Comparison of ENCODE assay signal across 1 cellular context in the genomic region with DNA sequence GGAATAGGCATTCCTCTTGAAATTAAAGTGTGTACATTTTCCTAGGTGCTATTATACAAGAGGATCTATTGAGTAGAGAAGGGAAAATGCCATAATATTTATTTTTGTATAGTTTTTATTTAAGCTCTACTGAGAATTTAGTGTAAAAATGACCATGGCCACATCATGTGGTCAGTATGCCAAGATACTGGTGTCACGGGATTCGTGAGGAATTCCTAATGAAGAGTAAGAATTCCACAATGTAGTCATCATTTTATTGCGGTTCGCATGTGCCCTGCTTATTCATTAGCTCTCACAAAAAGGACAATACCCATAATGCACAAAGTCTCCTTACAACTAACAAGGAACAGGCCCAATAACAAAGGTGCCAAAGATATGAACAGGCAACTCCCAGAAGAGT.
TF ChIP-seq lines count a peak whose summit lies in the region.

No MANE protein-coding gene starts in this region.

TF ChIP-seq in IMR-90, 13 proteins besides CTCF, POLR2A, EP300 and RAD21:
- TF ChIP-seq BHLHE40 (IDR thresholded peaks at IDR 0.05; ENCODE audit: low read depth, low read length) = peak; percentile 72
- no peak for TF ChIP-seq RFX5 (IDR thresholded peaks at IDR 0.05; ENCODE audit: low read depth, low read length)
